6 cellular contexts compared by ENCODE assay signal in the genomic region with DNA sequence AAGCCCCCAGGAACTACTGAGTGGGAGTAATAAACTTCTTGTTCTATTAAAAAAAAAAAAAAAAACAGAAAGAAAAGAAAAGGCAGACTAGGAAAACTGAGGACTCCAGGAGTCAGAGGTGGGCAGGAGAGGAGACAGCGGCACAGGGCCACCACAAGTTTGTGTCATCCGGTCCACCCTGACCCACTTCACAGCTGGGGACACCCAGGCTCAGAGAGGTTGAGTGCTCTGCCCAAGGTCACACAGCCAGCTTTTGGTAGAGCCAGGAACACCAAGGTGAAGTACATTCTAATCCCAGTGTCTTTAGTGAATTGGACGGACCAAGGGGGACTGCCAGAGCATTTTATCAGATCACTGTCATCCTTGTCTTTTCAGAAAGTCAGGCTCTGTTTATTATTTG. TPM values are rescaled to one million over a fixed set of nuclear protein-coding genes. Genes with fewer than 3 reads are reported as not detected.
"Had no signal": no experiment of that assay in that cellular context is flagged by ENCODE, and none has a peak within 500 bp of the region (broad histone marks: within the 10 kb centered on the region; RNA-seq: fewer than 3 reads in every experiment).

No MANE protein-coding gene starts in this region.

- H3K4me3 ChIP-seq: GM12878 had no signal

- ATAC-seq: GM12878 had no signal

- DNase-seq: GDM1, GF-D8 had no signal

- FAIRE-seq: G401.6, GM12892 had no signal

RNA-seq across cellular contexts. Expression of a gene that starts 24.1 kb away (rescaled TPM):
- total RNA-seq: G401 had no signal
